In genomic region chr14:59252772-59253500, GRCh38 we compare ENCODE assay signal across 16 cellular contexts.
DNase-seq lines count a peak whose midpoint lies in the region; ATAC-seq and TF ChIP-seq lines count a peak whose summit lies in the region.
"Had no signal": no experiment of that assay in that cellular context is flagged by ENCODE, and none has a peak within 500 bp of the region (broad histone marks: within the 10 kb centered on the region; RNA-seq: fewer than 3 reads in every experiment).

No MANE protein-coding gene starts in this region.

- peak overlapping the region; percentile 37 for H3K27ac Mint-ChIP-seq in stimulated activated memory B cell treated with anti-CD40 and anti-IgM and Interleukin-4, amounts not matched to agents 10 μg/mL and 1 μg/mL and 100 μg/mL, for 72 hours
- H3K27ac Mint-ChIP-seq in CD4-positive, alpha-beta memory T cell = no peak overlapping the region

- peaks cover 11% of the 10 kb centered on the region; the same call in 1 of the 2 replicates for H3K36me3 ChIP-seq in DOHH2 (ENCODE audit: control insufficient read depth, low read length)
- no peaks in the 10 kb centered on the region for H3K36me3 ChIP-seq in CD4-positive, alpha-beta memory T cell (ENCODE audit: insufficient read depth, low read length)

- H3K27me3 Mint-ChIP-seq in stimulated activated memory B cell treated with anti-CD40 and anti-IgM and Interleukin-4, amounts not matched to agents 10 μg/mL and 1 μg/mL and 100 μg/mL, for 72 hours = no peaks in the 10 kb centered on the region
- H3K27me3 Mint-ChIP-seq in CD4-positive, alpha-beta memory T cell = no peaks in the 10 kb centered on the region
- H3K27me3 Mint-ChIP-seq: central memory CD8-positive, alpha-beta T cell had no signal

- peaks cover 10% of the 10 kb centered on the region for H3K36me3 Mint-ChIP-seq in stimulated activated memory B cell treated with anti-CD40 and anti-IgM and Interleukin-4, amounts not matched to agents 10 μg/mL and 1 μg/mL and 100 μg/mL, for 72 hours
- peaks cover 4 to 33% of the 10 kb centered on the region in 2 donors for H3K36me3 Mint-ChIP-seq in CD4-positive, alpha-beta memory T cell

- peaks cover 99% of the 10 kb centered on the region for H3K79me2 ChIP-seq in DOHH2 (ENCODE audit: control insufficient read depth, low read length)

- peak overlapping the region; percentile 10 for H3K4me2 ChIP-seq in DOHH2 (ENCODE audit: low read length)

- H3F3A ChIP-seq in DOHH2 (ENCODE audit: control insufficient read depth, insufficient read depth) = no peaks in the 10 kb centered on the region

- peaks cover 38% of the 10 kb centered on the region for H3K4me1 Mint-ChIP-seq in stimulated activated memory B cell treated with anti-CD40 and anti-IgM and Interleukin-4, amounts not matched to agents 10 μg/mL and 1 μg/mL and 100 μg/mL, for 72 hours
- H3K4me1 Mint-ChIP-seq in CD4-positive, alpha-beta memory T cell = peaks cover 4 to 9% (median 5%) of the 10 kb centered on the region in 4 donors

- TF ChIP-seq CTCF in DOHH2 (IDR thresholded peaks at IDR 0.05; ENCODE audit: low read depth, low read length, poor library complexity, severe bottlenecking) (no peak), fibroblast of villous mesenchyme (IDR thresholded peaks at IDR 0.05; ENCODE audit: insufficient read depth, low read depth, low read length) (no peak)

- no peak overlapping the region for H3K4me3 Mint-ChIP-seq in stimulated activated memory B cell treated with anti-CD40 and anti-IgM and Interleukin-4, amounts not matched to agents 10 μg/mL and 1 μg/mL and 100 μg/mL, for 72 hours
- no peak overlapping the region for H3K4me3 Mint-ChIP-seq in CD4-positive, alpha-beta memory T cell
- H3K4me3 Mint-ChIP-seq: central memory CD8-positive, alpha-beta T cell had no signal

- peaks cover 47% of the 10 kb centered on the region for H3K4me1 ChIP-seq in DOHH2 (ENCODE audit: control insufficient read depth, low read length)
- H3K4me1 ChIP-seq in CD4-positive, alpha-beta memory T cell (ENCODE audit: insufficient read depth, low read length) = no peaks in the 10 kb centered on the region

- H3K27me3 ChIP-seq in DOHH2 (ENCODE audit: control insufficient read depth, low read length) = no peaks in the 10 kb centered on the region
- no peaks in the 10 kb centered on the region for H3K27me3 ChIP-seq in CD4-positive, alpha-beta memory T cell (ENCODE audit: insufficient read depth, low read length)

- DNase-seq in fibroblast of villous mesenchyme (ENCODE audit: low read depth) (peak; percentile 82), Kasumi-1 (lab: John Stamatoyannopoulos, UW) (no peak)
- no peak for DNase-seq in activated CD4-positive, CD25-positive, alpha-beta regulatory T cell (lab: John Stamatoyannopoulos, UW)
- no peak for DNase-seq in CD4-positive, alpha-beta memory T cell
- DNase-seq: activated CD8-positive, alpha-beta memory T cell treated with anti-CD3 and anti-CD28 coated beads, Interleukin-2, amount 50 U/mL, for 48 hours; activated naive CD4-positive, alpha-beta T cell treated with anti-CD3 and anti-CD28 coated beads, Interleukin-2, amount 50 U/mL, for 16 hours; NCI-H1105 treated with DMSO at 0.1 percent for 48 hours; NCI-H446; small intestine had no signal

- intact Hi-C loops in CD4-positive, alpha-beta memory T cell (cut with micrococcal nuclease) = no loop called here

- no peak overlapping the region for H3K27ac ChIP-seq in DOHH2 (ENCODE audit: low read depth, low read length)
- H3K27ac ChIP-seq in CD4-positive, alpha-beta memory T cell (ENCODE audit: low read depth, low read length) = no peak overlapping the region
- H3K27ac ChIP-seq: C4-2B had no signal

- H3K9me2 ChIP-seq in DOHH2 (replicated peaks; ENCODE audit: control insufficient read depth, low read length) = no peaks in the 10 kb centered on the region

- no peaks in the 10 kb centered on the region for H3K9me3 Mint-ChIP-seq in stimulated activated memory B cell treated with anti-CD40 and anti-IgM and Interleukin-4, amounts not matched to agents 10 μg/mL and 1 μg/mL and 100 μg/mL, for 72 hours
- no peaks in the 10 kb centered on the region for H3K9me3 Mint-ChIP-seq in CD4-positive, alpha-beta memory T cell
- H3K9me3 Mint-ChIP-seq: central memory CD8-positive, alpha-beta T cell had no signal

- POLR2A ChIA-PET in CD4-positive, alpha-beta memory T cell (lab: Charles Lee; ENCODE audit: partially characterized antibody) = no interaction called here

- H3K4me3 ChIP-seq in DOHH2 (ENCODE audit: low read length) (0 out of 2 replicates have a peak overlapping the region, but pooled peaks have one; percentile 1), fibroblast of villous mesenchyme (ENCODE audit: low read depth, low read length) (no peak overlapping the region)
- no peak overlapping the region for H3K4me3 ChIP-seq in CD4-positive, alpha-beta memory T cell (ENCODE audit: low read length in 2 of 2)

- no peak for ATAC-seq in SK-N-SH treated with all-trans-retinoic acid at 6 μM for 48 hours
- ATAC-seq in stimulated activated memory B cell treated with anti-CD40 and anti-IgM and Interleukin-4, amounts not matched to agents 10 μg/mL and 1 μg/mL and 100 μg/mL, for 72 hours = no peak
- no peak for ATAC-seq in HG03460 (IDR thresholded peaks at IDR 0.05; ENCODE audit: unreplicated experiment)
- ATAC-seq: activated CD4-positive, CD25-positive, alpha-beta regulatory T cell treated with anti-CD3 and anti-CD28 coated beads, Interleukin-2, amount 50 U/mL, for 24 hours had no signal

- no peaks in the 10 kb centered on the region for H4K20me1 ChIP-seq in DOHH2 (ENCODE audit: control insufficient read depth, insufficient read depth, low read depth, low read length)

- H3K9me3 ChIP-seq in DOHH2 (ENCODE audit: control insufficient read depth, insufficient read depth, low read length) = no peaks in the 10 kb centered on the region
- H3K9me3 ChIP-seq in CD4-positive, alpha-beta memory T cell (ENCODE audit: control insufficient read depth in 1 of 2, low read length in 2 of 2) = no peaks in the 10 kb centered on the region

- CTCF ChIA-PET in CD4-positive, alpha-beta memory T cell (lab: Charles Lee; ENCODE audit: partially characterized antibody) = no interaction called here

TF ChIP-seq in SK-N-SH treated with all-trans-retinoic acid at 6 μM for 48 hours, 23 proteins besides CTCF, POLR2A, EP300 and RAD21:
- TF ChIP-seq RARB (CRISPR knock-in tag; IDR thresholded peaks at IDR 0.05) (no peak), ZNF70 (CRISPR knock-in tag; IDR thresholded peaks at IDR 0.05) (no peak), ESRRG (CRISPR knock-in tag; IDR thresholded peaks at IDR 0.05) (no peak), CSDC2 (CRISPR knock-in tag; IDR thresholded peaks at IDR 0.05) (no peak), CSRNP3 (CRISPR knock-in tag; IDR thresholded peaks at IDR 0.05) (no peak)
- TF ChIP-seq, protein P1, sequence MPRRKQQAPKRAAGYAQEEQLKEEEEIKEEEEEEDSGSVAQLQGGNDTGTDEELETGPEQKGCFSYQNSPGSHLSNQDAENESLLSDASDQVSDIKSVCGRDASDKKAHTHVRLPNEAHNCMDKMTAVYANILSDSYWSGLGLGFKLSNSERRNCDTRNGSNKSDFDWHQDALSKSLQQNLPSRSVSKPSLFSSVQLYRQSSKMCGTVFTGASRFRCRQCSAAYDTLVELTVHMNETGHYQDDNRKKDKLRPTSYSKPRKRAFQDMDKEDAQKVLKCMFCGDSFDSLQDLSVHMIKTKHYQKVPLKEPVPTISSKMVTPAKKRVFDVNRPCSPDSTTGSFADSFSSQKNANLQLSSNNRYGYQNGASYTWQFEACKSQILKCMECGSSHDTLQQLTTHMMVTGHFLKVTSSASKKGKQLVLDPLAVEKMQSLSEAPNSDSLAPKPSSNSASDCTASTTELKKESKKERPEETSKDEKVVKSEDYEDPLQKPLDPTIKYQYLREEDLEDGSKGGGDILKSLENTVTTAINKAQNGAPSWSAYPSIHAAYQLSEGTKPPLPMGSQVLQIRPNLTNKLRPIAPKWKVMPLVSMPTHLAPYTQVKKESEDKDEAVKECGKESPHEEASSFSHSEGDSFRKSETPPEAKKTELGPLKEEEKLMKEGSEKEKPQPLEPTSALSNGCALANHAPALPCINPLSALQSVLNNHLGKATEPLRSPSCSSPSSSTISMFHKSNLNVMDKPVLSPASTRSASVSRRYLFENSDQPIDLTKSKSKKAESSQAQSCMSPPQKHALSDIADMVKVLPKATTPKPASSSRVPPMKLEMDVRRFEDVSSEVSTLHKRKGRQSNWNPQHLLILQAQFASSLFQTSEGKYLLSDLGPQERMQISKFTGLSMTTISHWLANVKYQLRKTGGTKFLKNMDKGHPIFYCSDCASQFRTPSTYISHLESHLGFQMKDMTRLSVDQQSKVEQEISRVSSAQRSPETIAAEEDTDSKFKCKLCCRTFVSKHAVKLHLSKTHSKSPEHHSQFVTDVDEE (CRISPR knock-in tag; IDR thresholded peaks at IDR 0.05) = no peak
- TF ChIP-seq, protein P2, sequence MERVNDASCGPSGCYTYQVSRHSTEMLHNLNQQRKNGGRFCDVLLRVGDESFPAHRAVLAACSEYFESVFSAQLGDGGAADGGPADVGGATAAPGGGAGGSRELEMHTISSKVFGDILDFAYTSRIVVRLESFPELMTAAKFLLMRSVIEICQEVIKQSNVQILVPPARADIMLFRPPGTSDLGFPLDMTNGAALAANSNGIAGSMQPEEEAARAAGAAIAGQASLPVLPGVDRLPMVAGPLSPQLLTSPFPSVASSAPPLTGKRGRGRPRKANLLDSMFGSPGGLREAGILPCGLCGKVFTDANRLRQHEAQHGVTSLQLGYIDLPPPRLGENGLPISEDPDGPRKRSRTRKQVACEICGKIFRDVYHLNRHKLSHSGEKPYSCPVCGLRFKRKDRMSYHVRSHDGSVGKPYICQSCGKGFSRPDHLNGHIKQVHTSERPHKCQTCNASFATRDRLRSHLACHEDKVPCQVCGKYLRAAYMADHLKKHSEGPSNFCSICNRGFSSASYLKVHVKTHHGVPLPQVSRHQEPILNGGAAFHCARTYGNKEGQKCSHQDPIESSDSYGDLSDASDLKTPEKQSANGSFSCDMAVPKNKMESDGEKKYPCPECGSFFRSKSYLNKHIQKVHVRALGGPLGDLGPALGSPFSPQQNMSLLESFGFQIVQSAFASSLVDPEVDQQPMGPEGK (CRISPR knock-in tag; IDR thresholded peaks at IDR 0.05; ENCODE audit: borderline replicate concordance) = 0 out of 2 replicates have a peak, but pooled peaks have one; percentile 6
